29 cellular contexts compared by ENCODE assay signal in the genomic region with DNA sequence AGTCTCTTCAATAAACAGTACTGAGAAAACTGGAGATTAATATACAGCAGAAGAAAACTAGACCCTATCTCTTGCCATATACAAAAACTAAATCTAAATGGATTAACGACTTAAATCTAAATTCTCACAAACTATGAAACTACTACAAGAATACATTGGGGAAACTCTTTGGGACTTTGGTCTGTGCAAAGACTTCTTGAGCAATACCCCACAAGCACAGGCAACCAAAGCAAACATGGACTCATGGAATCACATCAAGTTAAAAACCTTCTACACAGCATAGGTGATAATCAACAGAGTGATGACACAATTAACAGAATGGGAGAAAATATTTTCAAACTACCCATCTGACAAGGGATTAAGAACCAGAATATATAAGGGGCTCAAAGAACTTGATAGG.
"Had no signal": no experiment of that assay in that cellular context is flagged by ENCODE, and none has a peak within 500 bp of the region (broad histone marks: within the 10 kb centered on the region; RNA-seq: fewer than 3 reads in every experiment).

No MANE protein-coding gene starts in this region.

- H3K27ac Mint-ChIP-seq: stimulated activated effector memory CD8-positive, alpha-beta T cell treated with anti-CD3 and anti-CD28 coated beads, Interleukin-12 subunit alpha, Interleukin-12 subunit beta, amount 100 ng/mL, for 72 hours; stimulated activated memory B cell treated with anti-CD40 and anti-IgM and Interleukin-4, amounts not matched to agents 10 μg/mL and 1 μg/mL and 100 μg/mL, for 72 hours; stimulated activated naive B cell treated with anti-CD40 and anti-IgM and Interleukin-4, amounts not matched to agents 10 μg/mL and 1 μg/mL and 100 μg/mL, for 72 hours; stimulated activated naive CD8-positive, alpha-beta T cell treated with anti-CD3 and anti-CD28 coated beads, Interleukin-15, amount 100 ng/mL, for 72 hours; stimulated activated naive CD8-positive, alpha-beta T cell treated with anti-CD3 and anti-CD28 coated beads, Interleukin-15, Interleukin-2, amounts not matched to agents 100 ng/mL and 50 ng/mL, for 24 hours; type B pancreatic cell had no signal

- ATAC-seq: stimulated activated effector memory CD8-positive, alpha-beta T cell treated with anti-CD3 and anti-CD28 coated beads, Interleukin-12 subunit alpha, Interleukin-12 subunit beta, amount 100 ng/mL, for 72 hours; stimulated activated memory B cell treated with anti-CD40 and anti-IgM and Interleukin-4, amounts not matched to agents 10 μg/mL and 1 μg/mL and 100 μg/mL, for 72 hours; stimulated activated naive B cell treated with anti-CD40 and anti-IgM and Interleukin-4, amounts not matched to agents 10 μg/mL and 1 μg/mL and 100 μg/mL, for 72 hours; stimulated activated naive CD8-positive, alpha-beta T cell treated with anti-CD3 and anti-CD28 coated beads, Interleukin-15, amount 100 ng/mL, for 72 hours; stimulated activated naive CD8-positive, alpha-beta T cell treated with anti-CD3 and anti-CD28 coated beads, Interleukin-15, Interleukin-2, amounts not matched to agents 100 U/mL and 50 U/mL, for 24 hours; upper lobe of right lung had no signal

- H3K4me1 Mint-ChIP-seq: stimulated activated effector memory CD8-positive, alpha-beta T cell treated with anti-CD3 and anti-CD28 coated beads, Interleukin-12 subunit alpha, Interleukin-12 subunit beta, amount 100 ng/mL, for 72 hours; stimulated activated memory B cell treated with anti-CD40 and anti-IgM and Interleukin-4, amounts not matched to agents 10 μg/mL and 1 μg/mL and 100 μg/mL, for 72 hours; stimulated activated naive B cell treated with anti-CD40 and anti-IgM and Interleukin-4, amounts not matched to agents 10 μg/mL and 1 μg/mL and 100 μg/mL, for 72 hours; stimulated activated naive CD8-positive, alpha-beta T cell treated with anti-CD3 and anti-CD28 coated beads, Interleukin-15, amount 100 ng/mL, for 72 hours had no signal

- FAIRE-seq: urothelium cell line had no signal

- DNase-seq: stimulated activated CD4-positive, alpha-beta T cell treated with anti-CD3 and anti-CD28 coated beads, Interleukin-2, amount 100 ng/mL, for 48 hours; stimulated activated CD4-positive, alpha-beta T cell treated with anti-CD3 and anti-CD28 coated beads, Interleukin-4, amount 100 ng/mL, for 1 hour; stimulated activated CD4-positive, alpha-beta T cell treated with anti-CD3 and anti-CD28 coated beads, Interleukin-4, amount 100 ng/mL, for 24 hours; stimulated activated CD4-positive, alpha-beta T cell treated with anti-CD3 and anti-CD28 coated beads, Interleukin-4, amount 100 ng/mL, for 4 hours; stimulated activated CD8-positive, alpha-beta memory T cell treated with anti-CD3 and anti-CD28 coated beads, Interleukin-4, amount 100 ng/mL, for 48 hours; stimulated activated naive B cell treated with anti-CD40 and anti-IgM and Interleukin-4, amounts not matched to agents 10 μg/mL and 1 μg/mL and 100 μg/mL, for 72 hours; stimulated activated naive CD4-positive, alpha-beta T cell; stimulated activated naive CD4-positive, alpha-beta T cell treated with Interleukin-2 at 50 U/mL for 16 hours; stimulated activated naive CD8-positive, alpha-beta T cell treated with anti-CD3 and anti-CD28 coated beads, Interleukin-15, amount 100 ng/mL, for 72 hours; stimulated activated naive CD8-positive, alpha-beta T cell treated with anti-CD3 and anti-CD28 coated beads, Interleukin-15, Interleukin-2, amounts not matched to agents 100 U/mL and 50 U/mL, for 24 hours; stomach; substantia nigra; testis; thyroid gland; tibial artery; transverse colon; trophoblast cell; upper lobe of left lung; upper lobe of right lung; uterus had no signal

- H3K4me3 ChIP-seq: stomach, suprapubic skin, testis, thoracic aorta, thyroid gland, tibial artery, tibial nerve, transverse colon, upper lobe of left lung, upper lobe of right lung, uterus, vagina had no signal

- H3K4me1 ChIP-seq: stomach, suprapubic skin, testis, thyroid gland, tibial artery, tibial nerve, transverse colon, upper lobe of left lung, upper lobe of right lung, uterus, vagina had no signal

- H3K36me3 ChIP-seq: stomach, suprapubic skin, thoracic aorta, thyroid gland, tibial artery, tibial nerve, transverse colon, upper lobe of left lung, upper lobe of right lung, uterus, vagina had no signal

- H3K27ac ChIP-seq: stomach, suprapubic skin, testis, thoracic aorta, thyroid gland, tibial artery, tibial nerve, transverse colon, upper lobe of left lung, upper lobe of right lung, uterus, vagina had no signal

- H3K27me3 Mint-ChIP-seq: stimulated activated memory B cell treated with anti-CD40 and anti-IgM and Interleukin-4, amounts not matched to agents 10 μg/mL and 1 μg/mL and 100 μg/mL, for 72 hours; stimulated activated naive B cell treated with anti-CD40 and anti-IgM and Interleukin-4, amounts not matched to agents 10 μg/mL and 1 μg/mL and 100 μg/mL, for 72 hours; stimulated activated naive CD8-positive, alpha-beta T cell treated with anti-CD3 and anti-CD28 coated beads, Interleukin-15, amount 100 ng/mL, for 72 hours; stimulated activated naive CD8-positive, alpha-beta T cell treated with anti-CD3 and anti-CD28 coated beads, Interleukin-15, Interleukin-2, amounts not matched to agents 100 ng/mL and 50 ng/mL, for 24 hours; type B pancreatic cell had no signal

- H3K4me3 Mint-ChIP-seq: stimulated activated effector memory CD8-positive, alpha-beta T cell treated with anti-CD3 and anti-CD28 coated beads, Interleukin-12 subunit alpha, Interleukin-12 subunit beta, amount 100 ng/mL, for 72 hours; stimulated activated memory B cell treated with anti-CD40 and anti-IgM and Interleukin-4, amounts not matched to agents 10 μg/mL and 1 μg/mL and 100 μg/mL, for 72 hours; stimulated activated naive B cell treated with anti-CD40 and anti-IgM and Interleukin-4, amounts not matched to agents 10 μg/mL and 1 μg/mL and 100 μg/mL, for 72 hours; stimulated activated naive CD8-positive, alpha-beta T cell treated with anti-CD3 and anti-CD28 coated beads, Interleukin-15, amount 100 ng/mL, for 72 hours; stimulated activated naive CD8-positive, alpha-beta T cell treated with anti-CD3 and anti-CD28 coated beads, Interleukin-15, Interleukin-2, amounts not matched to agents 100 ng/mL and 50 ng/mL, for 24 hours; type B pancreatic cell had no signal

- H3K27me3 ChIP-seq: stomach, suprapubic skin, testis, thyroid gland, tibial artery, tibial nerve, transverse colon, upper lobe of left lung, upper lobe of right lung, uterus, vagina had no signal

- H3K9me3 ChIP-seq: testis, thyroid gland, uterus had no signal

- H3K36me3 Mint-ChIP-seq: stimulated activated effector memory CD8-positive, alpha-beta T cell treated with anti-CD3 and anti-CD28 coated beads, Interleukin-12 subunit alpha, Interleukin-12 subunit beta, amount 100 ng/mL, for 72 hours; stimulated activated memory B cell treated with anti-CD40 and anti-IgM and Interleukin-4, amounts not matched to agents 10 μg/mL and 1 μg/mL and 100 μg/mL, for 72 hours; stimulated activated naive B cell treated with anti-CD40 and anti-IgM and Interleukin-4, amounts not matched to agents 10 μg/mL and 1 μg/mL and 100 μg/mL, for 72 hours; type B pancreatic cell had no signal
